In the genomic region with DNA sequence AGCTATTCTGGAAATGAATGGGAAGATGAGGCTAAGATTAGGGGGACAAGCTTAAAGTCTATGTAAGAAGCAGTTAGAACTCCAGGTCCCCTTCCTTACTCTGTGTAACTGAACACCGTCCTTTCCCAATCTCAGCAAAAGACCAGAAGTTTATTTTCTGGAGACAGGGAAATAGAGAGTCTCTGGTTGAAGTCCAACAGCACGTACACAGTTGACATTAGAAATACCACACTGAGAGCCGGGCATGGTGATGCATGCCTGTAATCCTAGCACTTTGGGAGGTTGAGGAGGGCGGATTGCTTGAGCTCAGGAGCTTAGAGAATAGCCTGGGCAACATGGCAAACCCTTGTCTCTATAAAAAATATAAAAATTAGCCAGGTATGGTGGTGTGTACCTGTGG, we compare ENCODE assay signal across 19 cellular contexts.
DNase-seq lines count a peak whose midpoint lies in the region; ATAC-seq and TF ChIP-seq lines count a peak whose summit lies in the region.
"Had no signal": no experiment of that assay in that cellular context is flagged by ENCODE, and none has a peak within 500 bp of the region (broad histone marks: within the 10 kb centered on the region; RNA-seq: fewer than 3 reads in every experiment).

No MANE protein-coding gene starts in this region.

- peaks cover 16 to 19% of the 10 kb centered on the region in 2 donors for H3K9me3 Mint-ChIP-seq in activated naive CD4-positive, alpha-beta T cell treated with anti-CD3 and anti-CD28 coated beads, Interleukin-2, amount 50 U/mL, for 72 hours
- peaks cover 23% of the 10 kb centered on the region for H3K9me3 Mint-ChIP-seq in activated naive CD4-positive, alpha-beta T cell treated with anti-CD3 and anti-CD28 coated beads, Interleukin-2, amount 10 ng/mL, durations not matched to agents 7 days and 5 days
- peaks cover 16% of the 10 kb centered on the region for H3K9me3 Mint-ChIP-seq in activated T-helper 17 cell treated with anti-CD3 and anti-CD28 coated beads, Interleukin-2, amount 50 U/mL, for 72 hours
- H3K9me3 Mint-ChIP-seq in immature natural killer cell = no peaks in the 10 kb centered on the region
- peaks cover 15% of the 10 kb centered on the region for H3K9me3 Mint-ChIP-seq in activated CD8-positive, alpha-beta T cell treated with anti-CD3 and anti-CD28 coated beads for 36 hours

- H3K27me3 ChIP-seq in stomach smooth muscle (ENCODE audit: control insufficient read depth in 1 of 2, insufficient read depth in 2 of 2, low read length in 2 of 2) = no peaks in the 10 kb centered on the region
- H3K27me3 ChIP-seq: gastrocnemius medialis, left lung had no signal

- CTCF ChIA-PET in activated naive CD4-positive, alpha-beta T cell treated with anti-CD3 and anti-CD28 coated beads, Interleukin-2, amount 10 ng/mL, durations not matched to agents 7 days and 5 days (lab: Charles Lee) = interaction anchor here (1.6 kb wide), 1 partner anchor 52 kb away, joined by 4 read pairs; no protein-coding TSS in a partner anchor
- CTCF ChIA-PET in activated CD8-positive, alpha-beta T cell treated with anti-CD3 and anti-CD28 coated beads for 36 hours (lab: Charles Lee) = interaction anchor here (1.7 to 2.4 kb wide), 2 partner anchors 9 to 72 kb away, joined by 4 to 11 read pairs; no protein-coding TSS in a partner anchor

- no peak overlapping the region for H3K4me3 ChIP-seq in stomach smooth muscle (ENCODE audit: low read length in 2 of 2)
- H3K4me3 ChIP-seq: gastrocnemius medialis, left lung, prostate gland had no signal

- H3K4me1 ChIP-seq in stomach smooth muscle (ENCODE audit: control insufficient read depth, insufficient read depth, low read length) = no peaks in the 10 kb centered on the region
- H3K4me1 ChIP-seq: prostate gland had no signal

- TF ChIP-seq CTCF in activated CD8-positive, alpha-beta T cell treated with anti-CD3 and anti-CD28 coated beads for 36 hours (IDR thresholded peaks at IDR 0.05) = no peak

- H3K4me3 Mint-ChIP-seq in activated naive CD4-positive, alpha-beta T cell treated with anti-CD3 and anti-CD28 coated beads, Interleukin-2, amount 10 ng/mL, durations not matched to agents 7 days and 5 days = no peak overlapping the region
- no peak overlapping the region for H3K4me3 Mint-ChIP-seq in activated T-helper 17 cell treated with anti-CD3 and anti-CD28 coated beads, Interleukin-2, amount 50 U/mL, for 72 hours
- no peak overlapping the region for H3K4me3 Mint-ChIP-seq in immature natural killer cell
- H3K4me3 Mint-ChIP-seq in activated CD8-positive, alpha-beta T cell treated with anti-CD3 and anti-CD28 coated beads for 36 hours = no peak overlapping the region
- H3K4me3 Mint-ChIP-seq: nephron had no signal

- peak overlapping the region; percentile 26 for H3K27ac ChIP-seq in stomach smooth muscle (ENCODE audit: low read length)
- H3K27ac ChIP-seq: gastrocnemius medialis had no signal

- peaks cover 68 to 77% of the 10 kb centered on the region in 2 donors for H3K36me3 Mint-ChIP-seq in activated naive CD4-positive, alpha-beta T cell treated with anti-CD3 and anti-CD28 coated beads, Interleukin-2, amount 50 U/mL, for 72 hours
- peaks cover 71% of the 10 kb centered on the region for H3K36me3 Mint-ChIP-seq in activated naive CD4-positive, alpha-beta T cell treated with anti-CD3 and anti-CD28 coated beads, Interleukin-2, amount 10 ng/mL, durations not matched to agents 7 days and 5 days
- H3K36me3 Mint-ChIP-seq in activated T-helper 17 cell treated with anti-CD3 and anti-CD28 coated beads, Interleukin-2, amount 50 U/mL, for 72 hours (ENCODE audit: low read depth) = peaks cover 48% of the 10 kb centered on the region
- H3K36me3 Mint-ChIP-seq in immature natural killer cell = peaks cover 29 to 60% (median 48%) of the 10 kb centered on the region in 3 donors
- H3K36me3 Mint-ChIP-seq in activated CD8-positive, alpha-beta T cell treated with anti-CD3 and anti-CD28 coated beads for 36 hours (ENCODE audit: low read depth) = peaks cover 59% of the 10 kb centered on the region

- H3K27ac Mint-ChIP-seq in activated naive CD4-positive, alpha-beta T cell treated with anti-CD3 and anti-CD28 coated beads, Interleukin-2, amount 50 U/mL, for 72 hours = peak overlapping the region; percentile 9 to 32
- no peak overlapping the region for H3K27ac Mint-ChIP-seq in activated naive CD4-positive, alpha-beta T cell treated with anti-CD3 and anti-CD28 coated beads, Interleukin-2, amount 10 ng/mL, durations not matched to agents 7 days and 5 days
- H3K27ac Mint-ChIP-seq in activated T-helper 17 cell treated with anti-CD3 and anti-CD28 coated beads, Interleukin-2, amount 50 U/mL, for 72 hours = peak overlapping the region; percentile 34
- peak overlapping the region in 4 of 6 donors; percentile 17 to 83 (median 74) for H3K27ac Mint-ChIP-seq in immature natural killer cell
- H3K27ac Mint-ChIP-seq in activated CD8-positive, alpha-beta T cell treated with anti-CD3 and anti-CD28 coated beads for 36 hours = no peak overlapping the region
- H3K27ac Mint-ChIP-seq: nephron had no signal

- no peak for ATAC-seq in activated naive CD4-positive, alpha-beta T cell treated with anti-CD3 and anti-CD28 coated beads, Interleukin-2, amount 50 U/mL, for 72 hours
- ATAC-seq in activated T-helper 17 cell treated with anti-CD3 and anti-CD28 coated beads, Interleukin-2, amount 50 U/mL, for 72 hours (replicated peaks) = no peak
- no peak for ATAC-seq in HG02938 (IDR thresholded peaks at IDR 0.05; ENCODE audit: unreplicated experiment)
- ATAC-seq in activated CD8-positive, alpha-beta T cell treated with anti-CD3 and anti-CD28 coated beads for 36 hours = no peak
- ATAC-seq: gastrocnemius medialis, left lung had no signal

- DNase-seq in activated naive CD4-positive, alpha-beta T cell treated with anti-CD3 and anti-CD28 coated beads, Interleukin-2, amount 50 U/mL, for 72 hours (ENCODE audit: low spot score in 2 of 2) = no peak
- DNase-seq in activated naive CD4-positive, alpha-beta T cell treated with anti-CD3 and anti-CD28 coated beads, Interleukin-2, amount 10 ng/mL, durations not matched to agents 7 days and 5 days = no peak
- no peak for DNase-seq in immature natural killer cell
- DNase-seq in activated CD8-positive, alpha-beta T cell treated with anti-CD3 and anti-CD28 coated beads for 36 hours = no peak
- DNase-seq in activated CD4-positive, alpha-beta T cell treated with anti-CD3 and anti-CD28 coated beads, Interleukin-2, amount 50 U/mL, for 48 hours = no peak
- DNase-seq: activated CD4-positive, CD25-positive, alpha-beta regulatory T cell treated with anti-CD3 and anti-CD28 coated beads, Interleukin-2, amount 50 U/mL, for 72 hours; amniotic stem cell; cerebellar nuclear complex; gastrocnemius medialis; left lung; NCI-H187 treated with DMSO at 0.1 percent for 48 hours; NCI-H446; Right ventricle myocardium superior; T-helper 2 cell had no signal

- POLR2A ChIA-PET in activated CD8-positive, alpha-beta T cell treated with anti-CD3 and anti-CD28 coated beads for 36 hours (lab: Charles Lee) = no interaction called here

- intact Hi-C loops in activated CD8-positive, alpha-beta T cell treated with anti-CD3 and anti-CD28 coated beads for 36 hours (cut with micrococcal nuclease) = loop anchor here (5.0 kb wide), 1 partner anchor 236 kb away; no protein-coding TSS in a partner anchor

- H3K9ac ChIP-seq in stomach smooth muscle (ENCODE audit: low read length in 2 of 2) = no peak overlapping the region

- peaks cover 4 to 12% of the 10 kb centered on the region in 2 donors for H3K9me3 ChIP-seq in stomach smooth muscle (ENCODE audit: control insufficient read depth in 2 of 2, low read length in 2 of 2)
- H3K9me3 ChIP-seq: gastrocnemius medialis, left lung, prostate gland had no signal

- peaks cover 23% of the 10 kb centered on the region in 2 donors for H3K36me3 ChIP-seq in stomach smooth muscle (ENCODE audit: control insufficient read depth in 2 of 2, insufficient read depth in 2 of 2, low read length in 2 of 2)

- no peaks in the 10 kb centered on the region for H3K27me3 Mint-ChIP-seq in activated naive CD4-positive, alpha-beta T cell treated with anti-CD3 and anti-CD28 coated beads, Interleukin-2, amount 10 ng/mL, durations not matched to agents 7 days and 5 days
- no peaks in the 10 kb centered on the region for H3K27me3 Mint-ChIP-seq in activated T-helper 17 cell treated with anti-CD3 and anti-CD28 coated beads, Interleukin-2, amount 50 U/mL, for 72 hours
- H3K27me3 Mint-ChIP-seq in immature natural killer cell (ENCODE audit: low read depth in 3 of 3) = peaks cover 0 to 9% (median 9%) of the 10 kb centered on the region in 3 donors
- H3K27me3 Mint-ChIP-seq in activated CD8-positive, alpha-beta T cell treated with anti-CD3 and anti-CD28 coated beads for 36 hours = no peaks in the 10 kb centered on the region

- peaks cover 57% of the 10 kb centered on the region for H3K4me1 Mint-ChIP-seq in activated naive CD4-positive, alpha-beta T cell treated with anti-CD3 and anti-CD28 coated beads, Interleukin-2, amount 10 ng/mL, durations not matched to agents 7 days and 5 days
- peaks cover 34% of the 10 kb centered on the region for H3K4me1 Mint-ChIP-seq in activated T-helper 17 cell treated with anti-CD3 and anti-CD28 coated beads, Interleukin-2, amount 50 U/mL, for 72 hours
- peaks cover 23 to 44% of the 10 kb centered on the region in 2 donors for H3K4me1 Mint-ChIP-seq in immature natural killer cell
- peaks cover 53% of the 10 kb centered on the region for H3K4me1 Mint-ChIP-seq in activated CD8-positive, alpha-beta T cell treated with anti-CD3 and anti-CD28 coated beads for 36 hours (ENCODE audit: low read depth)

Comparison
In these comparisons a context has a peak if more than half of its experiments do, and no peak if none do; other contexts are left out.
1. H3K27ac Mint-ChIP-seq: peak in activated naive CD4-positive, alpha-beta T cell treated with anti-CD3 and anti-CD28 coated beads, Interleukin-2, amount 50 U/mL, for 72 hours (2 of 2), activated T-helper 17 cell treated with anti-CD3 and anti-CD28 coated beads, Interleukin-2, amount 50 U/mL, for 72 hours (single experiment) and immature natural killer cell (4 of 6); none in activated naive CD4-positive, alpha-beta T cell treated with anti-CD3 and anti-CD28 coated beads, Interleukin-2, amount 10 ng/mL, durations not matched to agents 7 days and 5 days (single experiment) and activated CD8-positive, alpha-beta T cell treated with anti-CD3 and anti-CD28 coated beads for 36 hours (single experiment).